In genomic region chr4:73257242-73257994, GRCh38 we compare ENCODE assay signal across 8 cellular contexts. TPM values are rescaled to one million over a fixed set of nuclear protein-coding genes. Genes with fewer than 3 reads are reported as not detected.
DNase-seq lines count a peak whose midpoint lies in the region; ATAC-seq lines count a peak whose summit lies in the region.

No MANE protein-coding gene starts in this region.

- H3K4me1 ChIP-seq in BLaER1 treated with 17β-estradiol and CSF1 and Interleukin-3, amounts not matched to agents 10 nM and 100 nM = peaks cover 32 to 64% (median 43%) of the 10 kb centered on the region in 10 experiments
- H3K4me1 ChIP-seq in neuron (ENCODE audit: insufficient read depth, low read length) = peaks cover 22% of the 10 kb centered on the region
- peaks cover 0 to 53% (median 39%) of the 10 kb centered on the region in 5 donors for H3K4me1 ChIP-seq in subcutaneous abdominal adipose tissue (ENCODE audit: control insufficient read depth in 5 of 5, insufficient read depth in 5 of 5, low read length in 5 of 5)

- H3K36me3 ChIP-seq in BLaER1 treated with 17β-estradiol and CSF1 and Interleukin-3, amounts not matched to agents 10 nM and 100 nM = peaks cover 21 to 45% (median 31%) of the 10 kb centered on the region in 11 experiments; a peak in 21 of 22 replicates
- H3K36me3 ChIP-seq in neuron (ENCODE audit: insufficient read depth, low read length) = peaks cover 23% of the 10 kb centered on the region
- peaks cover 0 to 3% (median 0%) of the 10 kb centered on the region in 5 donors for H3K36me3 ChIP-seq in subcutaneous abdominal adipose tissue (ENCODE audit: control insufficient read depth in 5 of 5, insufficient read depth in 5 of 5, low read length in 5 of 5)

- H3K9ac ChIP-seq in BLaER1 treated with 17β-estradiol and CSF1 and Interleukin-3, amounts not matched to agents 10 nM and 100 nM = peak overlapping the region; percentile 87 to 99 (median 97)
- peak overlapping the region; percentile 95 to 100 (median 98) for H3K9ac ChIP-seq in subcutaneous abdominal adipose tissue (ENCODE audit: low read length in 5 of 5)

- H3K27me3 ChIP-seq in BLaER1 treated with 17β-estradiol and CSF1 and Interleukin-3, amounts not matched to agents 10 nM and 100 nM = no peaks in the 10 kb centered on the region; a peak in 1 of 22 replicates
- H3K27me3 ChIP-seq in neuron (ENCODE audit: insufficient read depth, low read length) = no peaks in the 10 kb centered on the region
- H3K27me3 ChIP-seq in subcutaneous abdominal adipose tissue (ENCODE audit: control insufficient read depth in 5 of 5, insufficient read depth in 4 of 5, low read length in 5 of 5) = no peaks in the 10 kb centered on the region

- peaks cover 0 to under 1% (median 0%) of the 10 kb centered on the region in 11 experiments; a peak in 2 of 22 replicates for H3K9me3 ChIP-seq in BLaER1 treated with 17β-estradiol and CSF1 and Interleukin-3, amounts not matched to agents 10 nM and 100 nM (replicated peaks in 1 of 11)
- H3K9me3 ChIP-seq in neuron (ENCODE audit: low read length) (no peaks in the 10 kb centered on the region), subcutaneous abdominal adipose tissue (ENCODE audit: control insufficient read depth in 5 of 5, low read length in 5 of 5) (no peaks in the 10 kb centered on the region)

- peak; percentile 81 for DNase-seq in LHCN-M2 (ENCODE audit: low read depth)
- DNase-seq in RPMI8226 = peak; percentile 63
- DNase-seq in activated gamma-delta T cell treated with anti-CD3 and anti-CD28 coated beads, Interleukin-2, amount 50 U/mL, for 16 hours (ENCODE audit: low read depth) = peak; percentile 38
- peak; percentile 74 for DNase-seq in foreskin melanocyte

- H2AFZ ChIP-seq in neuron (ENCODE audit: low read depth, low read length) = peak overlapping the region; percentile 42

- H3K4me3 ChIP-seq in BLaER1 treated with 17β-estradiol and CSF1 and Interleukin-3, amounts not matched to agents 10 nM and 100 nM = peak overlapping the region; percentile 74 to 95 (median 90)
- peak overlapping the region; percentile 93 for H3K4me3 ChIP-seq in neuron (ENCODE audit: low read length)
- H3K4me3 ChIP-seq in subcutaneous abdominal adipose tissue (ENCODE audit: low read depth in 1 of 5, low read length in 5 of 5) = peak overlapping the region; percentile 68 to 98 (median 86)

- ATAC-seq in GM21381 (IDR thresholded peaks at IDR 0.05; ENCODE audit: unreplicated experiment) = peak; percentile 23

- H3K4me2 ChIP-seq in BLaER1 treated with 17β-estradiol and CSF1 and Interleukin-3, amounts not matched to agents 10 nM and 100 nM = peak overlapping the region; percentile 75 to 96 (median 86)

- peaks cover 44 to 55% (median 50%) of the 10 kb centered on the region in 11 experiments for H4K20me1 ChIP-seq in BLaER1 treated with 17β-estradiol and CSF1 and Interleukin-3, amounts not matched to agents 10 nM and 100 nM

- peak overlapping the region; percentile 89 to 99 (median 96) for H3K27ac ChIP-seq in BLaER1 treated with 17β-estradiol and CSF1 and Interleukin-3, amounts not matched to agents 10 nM and 100 nM
- peak overlapping the region; percentile 95 for H3K27ac ChIP-seq in subcutaneous abdominal adipose tissue (ENCODE audit: low read depth, low read length)

RNA-seq across cellular contexts. Expression of gene ANKRD17, which starts 1.2 kb away (rescaled TPM):
- total RNA-seq in LHCN-M2 (2014; rRNA removed) = 33.3 and 45.5 TPM in 2 replicates
- 16.5 TPM for polyA plus RNA-seq in LHCN-M2 (2012)

Comparison
In these comparisons a context has a peak if more than half of its experiments do, and no peak if none do; other contexts are left out.
1. Peak in every context shown above with its lines: DNase-seq, ATAC-seq, H3K4me3 ChIP-seq and H3K27ac ChIP-seq.